In genomic region chr2:132268533-132269518, GRCh38 we compare ENCODE assay signal across 8 cellular contexts.
DNase-seq lines count a peak whose midpoint lies in the region; ATAC-seq and TF ChIP-seq lines count a peak whose summit lies in the region.
"Not testable (repeated sequence)": the region's sequence is repeated elsewhere in the genome, so short reads cannot be mapped to it uniquely, and the experiment has no call there.

No MANE protein-coding gene starts in this region.

- not testable (repeated sequence) for H3K27me3 ChIP-seq in Caco-2 (replicated peaks; ENCODE audit: control insufficient read depth, insufficient read depth, low read length); iPS-18a (ENCODE audit: control insufficient read depth, insufficient read depth, low read length)

- POLR2A ChIA-PET in Caco-2 (lab: Charles Lee): not testable (repeated sequence)

- not testable (repeated sequence) for H3K4me3 ChIP-seq in Caco-2 (ENCODE audit: low read depth, low read length)
- H3K4me3 ChIP-seq in iPS-18a (ENCODE audit: low read length): peak overlapping the region; percentile 46

- not testable (repeated sequence) for H3K9me3 ChIP-seq in Caco-2; iPS-18a (ENCODE audit: control insufficient read depth, low read depth, low read length)

- TF ChIP-seq CTCF in Caco-2 (IDR thresholded peaks at IDR 0.05; ENCODE audit: insufficient read depth in 1 of 2, low read depth in 1 of 2, low read length in 1 of 2, severe bottlenecking in 1 of 2, unreplicated experiment in 1 of 2): peak; percentile 66 to 75
- peak; percentile 69 for TF ChIP-seq CTCF in osteocyte (IDR thresholded peaks at IDR 0.05)

- DNase-seq in Caco-2 (peak; percentile 94 to 96), SK-N-DZ (ENCODE audit: low spot score) (peak; percentile 28), ecto neural progenitor cell (ENCODE audit: low spot score) (peak; percentile 89), osteocyte (ENCODE audit: extremely low spot score, unreplicated experiment) (peak; percentile 84)
- DNase-seq in activated T-helper 1 cell treated with anti-CD3 and anti-CD28 coated beads, Interleukin-12 subunit alpha, Interleukin-12 subunit beta, Interleukin-2, Interleukin-4 antibody, amounts not matched to agents 30 ng/mL and 10 ng/mL and 1 ng/mL, durations not matched to agents 14 hours and 24 hours and 36 hours (ENCODE audit: low spot score): peak; percentile 69

- H3K27me3 Mint-ChIP-seq in Caco-2 (ENCODE audit: insufficient read depth, unreplicated experiment); activated T-helper 1 cell treated with anti-CD3 and anti-CD28 coated beads, Interleukin-12 subunit alpha, Interleukin-12 subunit beta, Interleukin-2, Interleukin-4 antibody, amounts not matched to agents 30 ng/mL and 10 ng/mL and 1 ng/mL, durations not matched to agents 14 hours and 24 hours and 36 hours (ENCODE audit: insufficient read depth); osteocyte (ENCODE audit: unreplicated experiment); stimulated activated naive CD8-positive, alpha-beta T cell treated with anti-CD3 and anti-CD28 coated beads, Interleukin-15, Interleukin-2, amounts not matched to agents 100 ng/mL and 50 ng/mL, for 24 hours: not testable (repeated sequence)

- peak overlapping the region; percentile 81 for H3K9ac ChIP-seq in iPS-18a (ENCODE audit: low read length)

- not testable (repeated sequence) for BruUV-seq in Caco-2 (replicated peaks; lab: Mats Ljungman, UMichigan)

- ATAC-seq in HG03159 (IDR thresholded peaks at IDR 0.05; ENCODE audit: unreplicated experiment): peak; percentile 47

- H3K27ac Mint-ChIP-seq in Caco-2 (ENCODE audit: unreplicated experiment); osteocyte (ENCODE audit: unreplicated experiment); stimulated activated naive CD8-positive, alpha-beta T cell treated with anti-CD3 and anti-CD28 coated beads, Interleukin-15, Interleukin-2, amounts not matched to agents 100 ng/mL and 50 ng/mL, for 24 hours: not testable (repeated sequence)
- peak overlapping the region; percentile 75 for H3K27ac Mint-ChIP-seq in activated T-helper 1 cell treated with anti-CD3 and anti-CD28 coated beads, Interleukin-12 subunit alpha, Interleukin-12 subunit beta, Interleukin-2, Interleukin-4 antibody, amounts not matched to agents 30 ng/mL and 10 ng/mL and 1 ng/mL, durations not matched to agents 14 hours and 24 hours and 36 hours

- H3K4me3 Mint-ChIP-seq in Caco-2 (ENCODE audit: unreplicated experiment); osteocyte (ENCODE audit: unreplicated experiment): not testable (repeated sequence)
- peak overlapping the region; percentile 72 for H3K4me3 Mint-ChIP-seq in activated T-helper 1 cell treated with anti-CD3 and anti-CD28 coated beads, Interleukin-12 subunit alpha, Interleukin-12 subunit beta, Interleukin-2, Interleukin-4 antibody, amounts not matched to agents 30 ng/mL and 10 ng/mL and 1 ng/mL, durations not matched to agents 14 hours and 24 hours and 36 hours
- peak overlapping the region; percentile 55 for H3K4me3 Mint-ChIP-seq in stimulated activated naive CD8-positive, alpha-beta T cell treated with anti-CD3 and anti-CD28 coated beads, Interleukin-15, Interleukin-2, amounts not matched to agents 100 ng/mL and 50 ng/mL, for 24 hours

- not testable (repeated sequence) for H3K9me3 Mint-ChIP-seq in Caco-2 (ENCODE audit: unreplicated experiment); activated T-helper 1 cell treated with anti-CD3 and anti-CD28 coated beads, Interleukin-12 subunit alpha, Interleukin-12 subunit beta, Interleukin-2, Interleukin-4 antibody, amounts not matched to agents 30 ng/mL and 10 ng/mL and 1 ng/mL, durations not matched to agents 14 hours and 24 hours and 36 hours; osteocyte (ENCODE audit: unreplicated experiment); stimulated activated naive CD8-positive, alpha-beta T cell treated with anti-CD3 and anti-CD28 coated beads, Interleukin-15, Interleukin-2, amounts not matched to agents 100 ng/mL and 50 ng/mL, for 24 hours

- H3K4me1 Mint-ChIP-seq in Caco-2 (ENCODE audit: low read depth, unreplicated experiment); activated T-helper 1 cell treated with anti-CD3 and anti-CD28 coated beads, Interleukin-12 subunit alpha, Interleukin-12 subunit beta, Interleukin-2, Interleukin-4 antibody, amounts not matched to agents 30 ng/mL and 10 ng/mL and 1 ng/mL, durations not matched to agents 14 hours and 24 hours and 36 hours (ENCODE audit: low read depth); osteocyte (ENCODE audit: unreplicated experiment); stimulated activated naive CD8-positive, alpha-beta T cell treated with anti-CD3 and anti-CD28 coated beads, Interleukin-15, Interleukin-2, amounts not matched to agents 100 ng/mL and 50 ng/mL, for 24 hours (ENCODE audit: low read depth): not testable (repeated sequence)

- intact Hi-C loops in Caco-2 (cut with micrococcal nuclease; ENCODE audit: unreplicated experiment): loop anchor here (1.0 to 5.0 kb wide), 5 partner anchors 78 to 902 kb away; partner anchors contain the start of gene LYPD1
- intact Hi-C loops in activated T-helper 1 cell treated with anti-CD3 and anti-CD28 coated beads, Interleukin-12 subunit alpha, Interleukin-12 subunit beta, Interleukin-2, Interleukin-4 antibody, amounts not matched to agents 30 ng/mL and 10 ng/mL and 1 ng/mL, durations not matched to agents 14 hours and 24 hours and 36 hours (cut with micrococcal nuclease): loop anchor here (1.0 to 10.0 kb wide), 5 partner anchors 76 to 1573 kb away; no protein-coding TSS in a partner anchor

- H3K4me1 ChIP-seq in Caco-2 (peaks cover 10% of the 10 kb centered on the region), iPS-18a (ENCODE audit: control insufficient read depth, low read depth, low read length) (peaks cover 13% of the 10 kb centered on the region)

- H3K36me3 Mint-ChIP-seq in Caco-2 (ENCODE audit: insufficient read depth, unreplicated experiment); activated T-helper 1 cell treated with anti-CD3 and anti-CD28 coated beads, Interleukin-12 subunit alpha, Interleukin-12 subunit beta, Interleukin-2, Interleukin-4 antibody, amounts not matched to agents 30 ng/mL and 10 ng/mL and 1 ng/mL, durations not matched to agents 14 hours and 24 hours and 36 hours (ENCODE audit: low read depth); osteocyte (ENCODE audit: unreplicated experiment); stimulated activated naive CD8-positive, alpha-beta T cell treated with anti-CD3 and anti-CD28 coated beads, Interleukin-15, Interleukin-2, amounts not matched to agents 100 ng/mL and 50 ng/mL, for 24 hours (ENCODE audit: low read depth): not testable (repeated sequence)

- CTCF ChIA-PET in Caco-2 (lab: Charles Lee): interaction anchor here (0.6 to 1.5 kb wide), 4 partner anchors 156 to 903 kb away, joined by 3 to 6 read pairs (median 4); partner anchors contain the start of gene LYPD1

- not testable (repeated sequence) for H3K36me3 ChIP-seq in Caco-2 (ENCODE audit: control insufficient read depth, insufficient read depth, low read length); iPS-18a (ENCODE audit: control insufficient read depth, low read depth, low read length)

- H3K27ac ChIP-seq in iPS-18a (ENCODE audit: low read length): not testable (repeated sequence)

Comparison
In these comparisons a context has a peak if more than half of its experiments do, and no peak if none do; other contexts are left out.
1. DNase-seq: peak in every context shown above with its lines; median percentile 95 in Caco-2; 89 in ecto neural progenitor cell; 84 in osteocyte; 69 in activated T-helper 1 cell treated with anti-CD3 and anti-CD28 coated beads, Interleukin-12 subunit alpha, Interleukin-12 subunit beta, Interleukin-2, Interleukin-4 antibody, amounts not matched to agents 30 ng/mL and 10 ng/mL and 1 ng/mL, durations not matched to agents 14 hours and 24 hours and 36 hours; 28 in SK-N-DZ.